Comparison of ENCODE assay signal across 8 cellular contexts in the genomic region with DNA sequence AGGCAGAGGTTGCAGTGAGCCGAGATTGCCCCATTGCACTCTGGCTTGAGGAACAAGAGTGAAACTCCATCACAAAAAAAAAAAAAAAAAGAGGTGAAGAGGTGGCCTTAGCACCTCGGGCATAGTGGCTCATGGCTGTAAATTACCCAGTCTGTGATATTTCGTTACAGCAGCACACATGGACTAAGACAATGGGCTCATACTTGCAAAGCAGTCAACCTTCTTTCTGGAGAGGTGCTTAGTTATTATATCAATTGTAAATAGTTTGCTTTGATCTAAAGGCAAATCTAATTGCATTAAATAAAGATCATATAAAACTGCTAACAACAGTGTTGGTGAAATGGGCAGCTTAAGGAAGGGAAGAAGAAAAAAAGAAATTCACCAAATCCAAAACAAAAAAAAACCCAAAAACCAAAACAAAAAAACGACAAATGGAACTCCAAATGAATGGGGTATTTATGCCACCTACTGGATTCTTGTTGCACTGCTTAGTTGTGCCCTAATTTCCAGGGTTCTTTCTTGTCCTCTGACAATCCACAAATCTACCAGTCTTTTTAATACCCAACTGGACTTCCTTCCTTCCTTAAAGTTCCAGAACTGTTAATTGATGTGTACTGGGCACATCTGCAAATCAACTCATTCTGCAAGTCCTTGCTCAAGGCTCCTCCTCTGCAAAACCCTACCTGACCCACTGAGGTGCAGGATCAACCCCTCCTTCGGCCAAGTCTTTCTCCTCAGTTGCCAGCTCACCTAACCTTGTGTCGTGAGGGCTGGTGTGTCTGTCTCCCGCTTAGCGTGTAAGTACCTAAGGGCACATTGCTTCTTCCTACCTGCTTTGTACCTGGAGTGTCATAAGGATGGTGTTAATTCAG. TPM values are rescaled to one million over a fixed set of nuclear protein-coding genes. Genes with fewer than 3 reads are reported as not detected.
DNase-seq lines count a peak whose midpoint lies in the region; ATAC-seq and TF ChIP-seq lines count a peak whose summit lies in the region.

No MANE protein-coding gene starts in this region.

- H3K9me3 ChIP-seq in fibroblast of lung (ENCODE audit: control insufficient read depth, insufficient read depth, low read depth, low read length) (no peaks in the 10 kb centered on the region), osteoblast (ENCODE audit: low read depth, low read length) (no peaks in the 10 kb centered on the region)

- no peaks in the 10 kb centered on the region for H3K36me3 ChIP-seq in fibroblast of lung (ENCODE audit: control insufficient read depth, insufficient read depth, low read length)
- H3K36me3 ChIP-seq in osteoblast (ENCODE audit: insufficient read depth, low read length) = no peaks in the 10 kb centered on the region

- H3K27me3 ChIP-seq in fibroblast of lung (ENCODE audit: control insufficient read depth, insufficient read depth, low read length) = no peaks in the 10 kb centered on the region
- no peaks in the 10 kb centered on the region for H3K27me3 ChIP-seq in osteoblast (ENCODE audit: insufficient read depth, low read length)

- H3K79me2 ChIP-seq in fibroblast of lung (ENCODE audit: control insufficient read depth, insufficient read depth, low read length) (no peaks in the 10 kb centered on the region), osteoblast (ENCODE audit: insufficient read depth, low read length) (no peaks in the 10 kb centered on the region)

- no peak overlapping the region for H3K4me3 ChIP-seq in fibroblast of lung (replicated peaks in 1 of 4; ENCODE audit: control extremely low read depth in 1 of 4, insufficient read depth in 1 of 4, low read depth in 3 of 4, low read length in 4 of 4)
- H3K4me3 ChIP-seq in osteoblast (ENCODE audit: insufficient read depth, low read length) = no peak overlapping the region

- POLR2A ChIA-PET in RWPE1 (lab: Yijun Ruan, JAX; ENCODE audit: low non-redundant PET) = no interaction called here

- no peaks in the 10 kb centered on the region for H4K20me1 ChIP-seq in fibroblast of lung (ENCODE audit: control insufficient read depth, extremely low read depth, insufficient read depth, low read length)
- no peaks in the 10 kb centered on the region for H4K20me1 ChIP-seq in osteoblast (ENCODE audit: insufficient read depth, low read length)

- H2AFZ ChIP-seq in fibroblast of lung (ENCODE audit: low read length) = no peak overlapping the region
- no peak overlapping the region for H2AFZ ChIP-seq in osteoblast (ENCODE audit: low read length)

- peak; percentile 82 for TF ChIP-seq CTCF in RWPE1 (conservative IDR thresholded peaks at IDR 0.05; ENCODE audit: low read depth)
- TF ChIP-seq CTCF in fibroblast of lung (conservative IDR thresholded peaks at IDR 0.05 in 1 of 2, IDR thresholded peaks at IDR 0.05 in 1 of 2; ENCODE audit: low read depth in 1 of 2, low read length in 2 of 2) = peak; percentile 75 to 85
- peak; percentile 78 for TF ChIP-seq CTCF in osteoblast (IDR thresholded peaks at IDR 0.05; ENCODE audit: extremely low read depth, low read depth, low read length)

- H3K4me1 ChIP-seq in fibroblast of lung (ENCODE audit: control insufficient read depth, extremely low read depth, insufficient read depth, low read length) (no peaks in the 10 kb centered on the region), osteoblast (ENCODE audit: insufficient read depth, low read length) (peaks cover 3% of the 10 kb centered on the region)

- no peak overlapping the region for H3K9ac ChIP-seq in fibroblast of lung (ENCODE audit: insufficient read depth, low read length)

- DNase-seq in DMS114 treated with DMSO at 0.1 percent for 48 hours (lab: John Stamatoyannopoulos, UW; ENCODE audit: unreplicated experiment) = peak; percentile 18
- DNase-seq in RWPE1 (ENCODE audit: low spot score) = peak; percentile 12
- DNase-seq in fibroblast of lung (ENCODE audit: low read depth in 2 of 2) = peak; percentile 30 to 64
- peak; percentile 71 for DNase-seq in osteoblast (ENCODE audit: insufficient read length, low spot score, missing footprints)

- H3K27ac ChIP-seq in RWPE1 (no peak overlapping the region), fibroblast of lung (ENCODE audit: insufficient read depth, low read length) (no peak overlapping the region), osteoblast (ENCODE audit: low read depth, low read length) (no peak overlapping the region)

- CTCF ChIA-PET in RWPE1 (lab: Yijun Ruan, JAX) = no interaction called here

- H3K4me2 ChIP-seq in fibroblast of lung (ENCODE audit: extremely low read depth, insufficient read depth, low read length) (no peak overlapping the region), osteoblast (ENCODE audit: insufficient read depth, low read length) (no peak overlapping the region)

- ATAC-seq in HG03175 (IDR thresholded peaks at IDR 0.05; ENCODE audit: unreplicated experiment) (peak; percentile 58), GM19455 (IDR thresholded peaks at IDR 0.05; ENCODE audit: unreplicated experiment) (no peak), HG03571 (IDR thresholded peaks at IDR 0.05; ENCODE audit: unreplicated experiment) (no peak), HG03565 (IDR thresholded peaks at IDR 0.05; ENCODE audit: unreplicated experiment) (no peak)

RNA-seq across cellular contexts. Expression of a gene that starts 35.0 kb away (rescaled TPM):
- not detected in 2 replicates for total RNA-seq in fibroblast of lung
- polyA plus RNA-seq in fibroblast of lung = not detected in 2 replicates
- polyA plus RNA-seq in fibroblast of lung (2012) = not detected in 2 replicates
- not detected in 2 replicates for polyA minus RNA-seq in fibroblast of lung (ENCODE audit: low replicate concordance)
- not detected in 2 replicates for total RNA-seq in osteoblast

Comparison
In these comparisons a context has a peak if more than half of its experiments do, and no peak if none do; other contexts are left out.
1. DNase-seq: peak in every context shown above with its lines; median percentile 71 in osteoblast; 47 in fibroblast of lung; 18 in DMS114 treated with DMSO at 0.1 percent for 48 hours; 12 in RWPE1.